In genomic region chr17:64496786-64497564, GRCh38 we compare ENCODE assay signal across 1 cellular context.
TF ChIP-seq lines count a peak whose summit lies in the region.

Gene POLG2 (minus strand): TSS chr17:64497054. CDS start chr17:64496968, 86 bp downstream.

TF ChIP-seq in HepG2, 621 proteins besides CTCF, POLR2A, EP300 and RAD21 (continued from another document and continues in another):
- TF ChIP-seq THAP9 (CRISPR knock-in tag; IDR thresholded peaks at IDR 0.05; ENCODE audit: borderline replicate concordance) = peak; percentile 93; the same call in 1 of the 2 replicates
- TF ChIP-seq ETV5 (CRISPR knock-in tag; IDR thresholded peaks at IDR 0.05; ENCODE audit: borderline replicate concordance) = peak; percentile 95
- no peak; the same call in 1 of the 2 replicates for TF ChIP-seq ZNF782 (CRISPR knock-in tag; IDR thresholded peaks at IDR 0.05; ENCODE audit: borderline replicate concordance)
- TF ChIP-seq, protein P1, sequence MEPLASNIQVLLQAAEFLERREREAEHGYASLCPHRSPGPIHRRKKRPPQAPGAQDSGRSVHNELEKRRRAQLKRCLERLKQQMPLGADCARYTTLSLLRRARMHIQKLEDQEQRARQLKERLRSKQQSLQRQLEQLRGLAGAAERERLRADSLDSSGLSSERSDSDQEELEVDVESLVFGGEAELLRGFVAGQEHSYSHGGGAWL (CRISPR knock-in tag; IDR thresholded peaks at IDR 0.05) = peak; percentile 86; the same call in 1 of the 2 replicates
- TF ChIP-seq ZNF460 (CRISPR knock-in tag; IDR thresholded peaks at IDR 0.05; ENCODE audit: borderline replicate concordance) = no peak
- TF ChIP-seq SRSF1 (optimal IDR thresholded peaks at IDR 0.05; ENCODE audit: low read depth, low read length) = peak; percentile 68
- TF ChIP-seq PRDM15 (CRISPR knock-in tag; IDR thresholded peaks at IDR 0.05) = no peak
- TF ChIP-seq, protein P2, sequence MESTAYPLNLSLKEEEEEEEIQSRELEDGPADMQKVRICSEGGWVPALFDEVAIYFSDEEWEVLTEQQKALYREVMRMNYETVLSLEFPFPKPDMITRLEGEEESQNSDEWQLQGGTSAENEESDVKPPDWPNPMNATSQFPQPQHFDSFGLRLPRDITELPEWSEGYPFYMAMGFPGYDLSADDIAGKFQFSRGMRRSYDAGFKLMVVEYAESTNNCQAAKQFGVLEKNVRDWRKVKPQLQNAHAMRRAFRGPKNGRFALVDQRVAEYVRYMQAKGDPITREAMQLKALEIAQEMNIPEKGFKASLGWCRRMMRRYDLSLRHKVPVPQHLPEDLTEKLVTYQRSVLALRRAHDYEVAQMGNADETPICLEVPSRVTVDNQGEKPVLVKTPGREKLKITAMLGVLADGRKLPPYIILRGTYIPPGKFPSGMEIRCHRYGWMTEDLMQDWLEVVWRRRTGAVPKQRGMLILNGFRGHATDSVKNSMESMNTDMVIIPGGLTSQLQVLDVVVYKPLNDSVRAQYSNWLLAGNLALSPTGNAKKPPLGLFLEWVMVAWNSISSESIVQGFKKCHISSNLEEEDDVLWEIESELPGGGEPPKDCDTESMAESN (CRISPR knock-in tag; conservative IDR thresholded peaks at IDR 0.05) = peak; percentile 56; the same call in 1 of the 2 replicates
- peak; percentile 80 for TF ChIP-seq ZC3H13 (CRISPR knock-in tag; IDR thresholded peaks at IDR 0.05)
- TF ChIP-seq, protein P3, sequence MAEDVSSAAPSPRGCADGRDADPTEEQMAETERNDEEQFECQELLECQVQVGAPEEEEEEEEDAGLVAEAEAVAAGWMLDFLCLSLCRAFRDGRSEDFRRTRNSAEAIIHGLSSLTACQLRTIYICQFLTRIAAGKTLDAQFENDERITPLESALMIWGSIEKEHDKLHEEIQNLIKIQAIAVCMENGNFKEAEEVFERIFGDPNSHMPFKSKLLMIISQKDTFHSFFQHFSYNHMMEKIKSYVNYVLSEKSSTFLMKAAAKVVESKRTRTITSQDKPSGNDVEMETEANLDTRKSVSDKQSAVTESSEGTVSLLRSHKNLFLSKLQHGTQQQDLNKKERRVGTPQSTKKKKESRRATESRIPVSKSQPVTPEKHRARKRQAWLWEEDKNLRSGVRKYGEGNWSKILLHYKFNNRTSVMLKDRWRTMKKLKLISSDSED (CRISPR knock-in tag; IDR thresholded peaks at IDR 0.05) = 0 out of 2 replicates have a peak, but pooled peaks have one; percentile 77
- no peak for TF ChIP-seq ELK4 (CRISPR knock-in tag; IDR thresholded peaks at IDR 0.05; ENCODE audit: borderline replicate concordance)
- peak; percentile 79 for TF ChIP-seq CHD2 (IDR thresholded peaks at IDR 0.05; ENCODE audit: low read depth, low read length)
- TF ChIP-seq USF2 (IDR thresholded peaks at IDR 0.05; ENCODE audit: low read depth, low read length) = peak; percentile 33; the same call in 1 of the 2 replicates
- TF ChIP-seq USF2 (CRISPR knock-in tag; IDR thresholded peaks at IDR 0.05; ENCODE audit: borderline replicate concordance) = peak; percentile 44; the same call in 1 of the 2 replicates
- no peak for TF ChIP-seq CEBPG (CRISPR knock-in tag; IDR thresholded peaks at IDR 0.05)
- peak; percentile 2 to 11; a peak in 1 of 4 replicates for TF ChIP-seq MAFK (conservative IDR thresholded peaks at IDR 0.05 in 1 of 2, IDR thresholded peaks at IDR 0.05 in 1 of 2; ENCODE audit: low read length in 2 of 2)
- TF ChIP-seq KDM3A (CRISPR knock-in tag; IDR thresholded peaks at IDR 0.05; ENCODE audit: low read depth) = peak; percentile 71; the same call in 1 of the 2 replicates
- 0 out of 2 replicates have a peak, but pooled peaks have one; percentile 28 for TF ChIP-seq XBP1 (CRISPR knock-in tag; IDR thresholded peaks at IDR 0.05)
- peak; percentile 70; the same call in 1 of the 2 replicates for TF ChIP-seq ZHX2 (IDR thresholded peaks at IDR 0.05; ENCODE audit: low read depth)
- TF ChIP-seq ZHX2 (CRISPR knock-in tag; IDR thresholded peaks at IDR 0.05; ENCODE audit: borderline replicate concordance) = no peak
- TF ChIP-seq, protein P4, sequence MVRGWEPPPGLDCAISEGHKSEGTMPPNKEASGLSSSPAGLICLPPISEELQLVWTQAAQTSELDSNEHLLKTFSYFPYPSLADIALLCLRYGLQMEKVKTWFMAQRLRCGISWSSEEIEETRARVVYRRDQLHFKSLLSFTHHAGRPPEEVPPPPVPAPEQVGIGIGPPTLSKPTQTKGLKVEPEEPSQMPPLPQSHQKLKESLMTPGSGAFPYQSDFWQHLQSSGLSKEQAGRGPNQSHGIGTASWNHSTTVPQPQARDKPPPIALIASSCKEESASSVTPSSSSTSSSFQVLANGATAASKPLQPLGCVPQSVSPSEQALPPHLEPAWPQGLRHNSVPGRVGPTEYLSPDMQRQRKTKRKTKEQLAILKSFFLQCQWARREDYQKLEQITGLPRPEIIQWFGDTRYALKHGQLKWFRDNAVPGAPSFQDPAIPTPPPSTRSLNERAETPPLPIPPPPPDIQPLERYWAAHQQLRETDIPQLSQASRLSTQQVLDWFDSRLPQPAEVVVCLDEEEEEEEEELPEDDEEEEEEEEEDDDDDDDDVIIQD (CRISPR knock-in tag; IDR thresholded peaks at IDR 0.05; ENCODE audit: low read depth) = peak; percentile 67
- peak; percentile 72; the same call in 1 of the 2 replicates for TF ChIP-seq ZBTB26 (CRISPR knock-in tag; IDR thresholded peaks at IDR 0.05; ENCODE audit: borderline replicate concordance)
- peak; percentile 98 for TF ChIP-seq POLR2G (IDR thresholded peaks at IDR 0.05; ENCODE audit: low read depth, low read length)
- no peak for TF ChIP-seq TSC22D2 (CRISPR knock-in tag; IDR thresholded peaks at IDR 0.05; ENCODE audit: borderline replicate concordance)
- peak; percentile 78 for TF ChIP-seq SP140L (CRISPR knock-in tag; IDR thresholded peaks at IDR 0.05; ENCODE audit: borderline replicate concordance)
- TF ChIP-seq TBX2 (CRISPR knock-in tag; IDR thresholded peaks at IDR 0.05; ENCODE audit: borderline replicate concordance) = peak; percentile 71; the same call in 1 of the 2 replicates
- TF ChIP-seq SMC3 (IDR thresholded peaks at IDR 0.05; ENCODE audit: low read length) = peak; percentile 39; the same call in 1 of the 2 replicates
